2 cellular contexts compared by ENCODE assay signal in the genomic region with DNA sequence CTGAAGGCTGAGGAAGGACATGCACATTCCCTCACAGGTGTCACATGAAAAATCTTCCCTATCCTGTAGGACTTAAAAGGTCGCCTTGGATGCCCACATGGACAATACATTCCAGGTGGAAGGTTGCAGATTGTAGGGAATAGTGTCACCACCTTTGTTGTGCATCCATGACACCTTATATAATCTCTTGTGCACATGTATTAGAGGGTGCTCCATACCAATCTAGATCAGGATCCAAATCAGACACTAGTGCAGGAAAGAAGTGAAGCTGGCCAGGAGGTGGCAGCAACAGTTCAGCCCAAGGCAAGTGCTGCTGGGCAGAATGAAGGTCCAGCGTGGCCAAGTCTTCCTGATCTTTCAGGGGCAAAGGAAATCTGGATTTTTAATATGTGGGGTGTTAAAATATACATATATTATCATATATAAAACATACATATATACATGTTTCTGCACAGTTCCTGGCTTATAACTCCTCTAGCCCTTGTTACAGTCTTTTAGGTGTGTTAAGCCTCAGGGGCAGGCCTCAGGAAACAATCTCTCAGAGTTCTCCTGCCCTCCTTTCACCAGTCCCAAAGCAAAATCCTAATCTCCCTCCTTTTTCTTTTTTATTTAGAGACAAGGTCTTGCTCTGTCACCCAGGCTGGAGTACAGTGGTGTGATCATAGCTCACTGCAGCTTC.
A peak's percentile ranks its signal among the peaks of the same experiment; 100 is the strongest.
TF ChIP-seq lines count a peak whose summit lies in the region.

No MANE protein-coding gene starts in this region.

TF ChIP-seq in GM12891, 5 proteins besides CTCF, POLR2A, EP300 and RAD21:
- TF ChIP-seq PAX5 (IDR thresholded peaks at IDR 0.05; ENCODE audit: insufficient read depth, low read length, severe bottlenecking) = no peak
- no peak for TF ChIP-seq TAF1 (IDR thresholded peaks at IDR 0.05; ENCODE audit: low read depth, low read length)
- no peak for TF ChIP-seq POU2F2 (IDR thresholded peaks at IDR 0.05; ENCODE audit: low read depth, low read length)
- no peak for TF ChIP-seq POLR2AphosphoS5 (IDR thresholded peaks at IDR 0.05; ENCODE audit: low read depth, low read length)
- no peak for TF ChIP-seq SPI1 (IDR thresholded peaks at IDR 0.05; ENCODE audit: low read depth, low read length)

TF ChIP-seq in GM12878, 131 proteins besides CTCF, POLR2A, EP300 and RAD21:
- TF ChIP-seq CREB1 (IDR thresholded peaks at IDR 0.05; ENCODE audit: low read depth) = no peak
- TF ChIP-seq IKZF1 (conservative IDR thresholded peaks at IDR 0.05) = no peak
- TF ChIP-seq HDGF (IDR thresholded peaks at IDR 0.05) = 0 out of 2 replicates have a peak, but pooled peaks have one; percentile 31
- no peak for TF ChIP-seq SREBF2 (IDR thresholded peaks at IDR 0.05; ENCODE audit: low read length)
- TF ChIP-seq SMC3 (IDR thresholded peaks at IDR 0.05; ENCODE audit: borderline replicate concordance, low read length) = peak; percentile 82
- 0 out of 2 replicates have a peak, but pooled peaks have one; percentile 19 for TF ChIP-seq YY1 (IDR thresholded peaks at IDR 0.05; ENCODE audit: low read depth, low read length)
- TF ChIP-seq ETV6 (conservative IDR thresholded peaks at IDR 0.05 in 1 of 2, IDR thresholded peaks at IDR 0.05 in 1 of 2; ENCODE audit: borderline replicate concordance in 1 of 2, low read depth in 1 of 2) = 0 out of 4 replicates have a peak, but pooled peaks of 1 of the 2 experiments have one; percentile 70
- no peak for TF ChIP-seq RCOR1 (conservative IDR thresholded peaks at IDR 0.05; ENCODE audit: low read depth, low read length)
- no peak for TF ChIP-seq NFXL1 (IDR thresholded peaks at IDR 0.05; ENCODE audit: borderline replicate concordance)
- no peak for TF ChIP-seq KDM1A (IDR thresholded peaks at IDR 0.05; ENCODE audit: borderline replicate concordance)
- TF ChIP-seq POU2F2 (IDR thresholded peaks at IDR 0.05; ENCODE audit: borderline replicate concordance, low read depth, low read length) = 0 out of 3 replicates have a peak, but pooled peaks have one; percentile 19
